Comparison of ENCODE assay signal across 8 cellular contexts in genomic region chr17:75877752-75878173, GRCh38. TPM values are rescaled to one million over a fixed set of nuclear protein-coding genes. Genes with fewer than 3 reads are reported as not detected.
DNase-seq lines count a peak whose midpoint lies in the region; ATAC-seq and TF ChIP-seq lines count a peak whose summit lies in the region.

No MANE protein-coding gene starts in this region.

- DNase-seq in HL-60 (ENCODE audit: low read depth in 1 of 2, low spot score in 1 of 2) (peak in 1 of 2 experiments; percentile 66), RPMI8226 (peak; percentile 76), occipital lobe (lab: John Stamatoyannopoulos, UW) (peak; percentile 39), upper lobe of right lung (peak; percentile 89)
- peak; percentile 79 for DNase-seq in activated naive CD4-positive, alpha-beta T cell treated with Interleukin-2 at 50 U/mL for 16 hours

- H3K4me1 ChIP-seq in gastroesophageal sphincter (peaks cover 12 to 64% (median 42%) of the 10 kb centered on the region in 3 donors), upper lobe of right lung (peaks cover 44% of the 10 kb centered on the region)

- WGBS in gastroesophageal sphincter (ENCODE audit: low coverage in 1 of 2), 2 donors = 0% methylated on average over 1 of the region's 56 CpGs; no CpG with 5 or more reads in 1 of the 2 donors

- peak; percentile 75 for ATAC-seq in gastroesophageal sphincter
- peak; percentile 76 for ATAC-seq in upper lobe of right lung
- ATAC-seq in GM19395 (IDR thresholded peaks at IDR 0.05; ENCODE audit: unreplicated experiment) = no peak

- TF ChIP-seq EP300 in gastroesophageal sphincter (IDR thresholded peaks at IDR 0.05) = no peak

- intact Hi-C loops in upper lobe of right lung (cut with DNase I) = no loop called here

- H3K36me3 ChIP-seq in gastroesophageal sphincter (peaks cover 0 to 24% of the 10 kb centered on the region in 2 donors), upper lobe of right lung (peaks cover 22% of the 10 kb centered on the region)

- H3K4me3 ChIP-seq in HL-60 (replicated peaks; ENCODE audit: insufficient read depth, low read length) (no peak overlapping the region; the same call in 1 of the 2 replicates), gastroesophageal sphincter (peak overlapping the region; percentile 44 to 92), upper lobe of right lung (peak overlapping the region; percentile 70)

- TF ChIP-seq CTCF in GM12874 (IDR thresholded peaks at IDR 0.05; ENCODE audit: insufficient read depth, low read depth, low read length) = peak; percentile 77
- peak; percentile 23 for TF ChIP-seq CTCF in HL-60 (IDR thresholded peaks at IDR 0.05; ENCODE audit: insufficient read depth, low read length)
- peak in 3 of 4 experiments; percentile 48 to 88 (median 85) for TF ChIP-seq CTCF in gastroesophageal sphincter (IDR thresholded peaks at IDR 0.05)
- TF ChIP-seq CTCF in upper lobe of right lung (IDR thresholded peaks at IDR 0.05) = peak; percentile 45

- no peaks in the 10 kb centered on the region for H3K9me3 ChIP-seq in gastroesophageal sphincter
- no peaks in the 10 kb centered on the region for H3K9me3 ChIP-seq in upper lobe of right lung

- H3K27me3 ChIP-seq in HL-60 (ENCODE audit: insufficient read depth, poor library complexity, severe bottlenecking) (peaks cover 9% of the 10 kb centered on the region), gastroesophageal sphincter (no peaks in the 10 kb centered on the region), upper lobe of right lung (no peaks in the 10 kb centered on the region)

- TF ChIP-seq POLR2A in gastroesophageal sphincter (IDR thresholded peaks at IDR 0.05) = peak in 1 of 2 donors; percentile 7

- H3K27ac ChIP-seq in HL-60 (replicated peaks) (no peak overlapping the region), gastroesophageal sphincter (peak overlapping the region; percentile 66 to 99 (median 96)), upper lobe of right lung (peak overlapping the region; percentile 91)

RNA-seq across cellular contexts. Expression of gene TRIM47, which starts 0.6 kb away (rescaled TPM):
- 100 to 1,000 TPM in 1 of 4 donors, 10 to 100 TPM in 3; 21.0 to 146 (median 40.8) TPM for total RNA-seq in gastroesophageal sphincter
- total RNA-seq in occipital lobe = 12.3 TPM
- 31.0 TPM for total RNA-seq in upper lobe of right lung

RNA-seq across cellular contexts. Expression of gene TRIM65, which starts 19.0 kb away (rescaled TPM):
- total RNA-seq in gastroesophageal sphincter (10 to 100 TPM; 18.7 to 34.4 (median 31.2) TPM), occipital lobe (11.9 TPM), upper lobe of right lung (28.7 TPM)

RNA-seq across cellular contexts. Expression of gene WBP2, which starts 22.6 kb away (rescaled TPM):
- 10 to 100 TPM; 50.0 to 83.9 (median 57.6) TPM for total RNA-seq in gastroesophageal sphincter
- 25.9 TPM for total RNA-seq in occipital lobe
- 156 TPM for total RNA-seq in upper lobe of right lung

RNA-seq across cellular contexts. Expression of gene MRPL38, which starts 26.9 kb away (rescaled TPM):
- 10 to 100 TPM; 18.4 to 69.6 (median 44.3) TPM for total RNA-seq in gastroesophageal sphincter
- 30.7 TPM for total RNA-seq in occipital lobe
- total RNA-seq in upper lobe of right lung = 85.5 TPM

RNA-seq across cellular contexts. Expression of gene UNC13D, which starts 33.6 kb away (rescaled TPM):
- total RNA-seq in gastroesophageal sphincter (10 to 100 TPM in 1 of 4 donors, 1 to 10 TPM in 3; 2.6 to 10.8 (median 5.6) TPM), occipital lobe (1.1 TPM), upper lobe of right lung (145 TPM)

Comparison
In these comparisons a context has a peak if more than half of its experiments do, and no peak if none do; other contexts are left out.
1. CTCF ChIP-seq: peak in every context shown above with its lines; median percentile 85 in gastroesophageal sphincter; 77 in GM12874; 45 in upper lobe of right lung; 23 in HL-60.